ENCODE assay signal across 23 cellular contexts in genomic region chr2:24040511-24040910, GRCh38. TPM values are rescaled to one million over a fixed set of nuclear protein-coding genes. Genes with fewer than 3 reads are reported as not detected.
"Had no signal": no experiment of that assay in that cellular context is flagged by ENCODE, and none has a peak within 500 bp of the region (broad histone marks: within the 10 kb centered on the region; RNA-seq: fewer than 3 reads in every experiment).

No MANE protein-coding gene starts in this region.

- DNase-seq: dermis blood vessel endothelial cell; dorsolateral prefrontal cortex; effector CD4-positive, alpha-beta T cell; effector memory CD4-positive, alpha-beta T cell; erythroblast; esophagus squamous epithelium; foreskin fibroblast; foreskin melanocyte; gastrocnemius medialis; glutamatergic neuron; heart right ventricle; hippocampal formation; left cardiac atrium; left lung; left ventricle myocardium superior; lower lobe of right lung; mesenchymal stem cell had no signal

- H3K4me3 ChIP-seq: coronary artery, dorsolateral prefrontal cortex, esophagus squamous epithelium, gastrocnemius medialis, heart right ventricle, left lung, lower lobe of right lung had no signal

- H3K4me1 ChIP-seq: gastrocnemius medialis, left lung, lower lobe of right lung had no signal

- H3K27me3 ChIP-seq: dorsolateral prefrontal cortex, esophagus squamous epithelium, gastrocnemius medialis, heart right ventricle, left lung had no signal

- H3K9me3 ChIP-seq: esophagus squamous epithelium, gastrocnemius medialis, heart right ventricle, left lung, lower lobe of right lung had no signal

- ATAC-seq: esophagus mucosa, gastrocnemius medialis, heart right ventricle, left cardiac atrium, left lung, left ventricle myocardium superior, lower lobe of right lung had no signal

- H3K27ac ChIP-seq: coronary artery, dorsolateral prefrontal cortex, epithelial cell of prostate, esophagus squamous epithelium, gastrocnemius medialis, heart right ventricle, left lung, lower lobe of right lung had no signal

RNA-seq across cellular contexts. Expression of gene MFSD2B, which starts 30.6 kb away (rescaled TPM):
- total RNA-seq: esophagus mucosa, gastrocnemius medialis, glomerular endothelial cell, kidney epithelial cell, left ventricle myocardium superior, mesenteric fat pad had no signal
